ENCODE assay signal across 26 cellular contexts in genomic region chr17:34511265-34511664, GRCh38.
"Had no signal": no experiment of that assay in that cellular context is flagged by ENCODE, and none has a peak within 500 bp of the region (broad histone marks: within the 10 kb centered on the region; RNA-seq: fewer than 3 reads in every experiment).

No MANE protein-coding gene starts in this region.

- H3K27ac ChIP-seq: breast epithelium, colonic mucosa, epithelial cell of prostate, esophagus squamous epithelium, skin epidermis, thoracic aorta, uterus, VCaP had no signal

- DNase-seq: activated CD4-positive, alpha-beta T cell treated with anti-CD3 and anti-CD28 coated beads for 4 hours; activated CD4-positive, alpha-beta T cell treated with anti-CD3 and anti-CD28 coated beads, Interleukin-2, amount 50 U/mL, for 4 hours; activated naive CD4-positive, alpha-beta T cell; activated T-cell treated with anti-CD3 and anti-CD28 coated beads for 4 hours; activated T-cell treated with anti-CD3 and anti-CD28 coated beads, Interleukin-2, amount 50 U/mL, for 72 hours; colonic mucosa; effector CD8-positive, alpha-beta T cell; esophagus squamous epithelium; foreskin melanocyte; kidney glomerular epithelial cell; stimulated activated CD4-positive, alpha-beta T cell treated with anti-CD3 and anti-CD28 coated beads, Interleukin-12 subunit alpha, Interleukin-12 subunit beta, amount 100 ng/mL, for 4 hours; stimulated activated CD4-positive, alpha-beta T cell treated with anti-CD3 and anti-CD28 coated beads, Interleukin-4, amount 100 ng/mL, for 1 hour; stimulated activated naive CD8-positive, alpha-beta T cell treated with anti-CD3 and anti-CD28 coated beads, Interleukin-15, Interleukin-2, amounts not matched to agents 100 U/mL and 50 U/mL, for 24 hours; uterus had no signal

- H3K4me3 Mint-ChIP-seq: activated T-cell treated with anti-CD3 and anti-CD28 coated beads, Interleukin-2, amount 50 U/mL, for 72 hours; central memory CD8-positive, alpha-beta T cell; nephron; type B pancreatic cell had no signal

- H3K27ac Mint-ChIP-seq: activated naive CD4-positive, alpha-beta T cell treated with anti-CD3 and anti-CD28 coated beads, Interleukin-2, amount 50 U/mL, for 72 hours; activated T-cell treated with anti-CD3 and anti-CD28 coated beads, Interleukin-2, amount 50 U/mL, for 72 hours; nephron; type B pancreatic cell had no signal

- H3K36me3 ChIP-seq: breast epithelium, colonic mucosa, esophagus squamous epithelium, thoracic aorta, uterus had no signal

- H3K4me1 ChIP-seq: breast epithelium, colonic mucosa, esophagus squamous epithelium, uterus had no signal

- ATAC-seq: activated naive CD4-positive, alpha-beta T cell treated with anti-CD3 and anti-CD28 coated beads, Interleukin-2, amount 50 U/mL, for 72 hours; activated T-cell treated with anti-CD3 and anti-CD28 coated beads, Interleukin-2, amount 50 U/mL, for 72 hours; left lobe of liver; sciatic nerve; stimulated activated naive CD8-positive, alpha-beta T cell treated with anti-CD3 and anti-CD28 coated beads, Interleukin-15, Interleukin-2, amounts not matched to agents 100 U/mL and 50 U/mL, for 24 hours had no signal

- H3K27me3 ChIP-seq: colonic mucosa, uterus had no signal

- H3K4me3 ChIP-seq: breast epithelium, colonic mucosa, esophagus squamous epithelium, lung, skin epidermis, thoracic aorta, uterus had no signal

- H3K36me3 Mint-ChIP-seq: activated naive CD4-positive, alpha-beta T cell treated with anti-CD3 and anti-CD28 coated beads, Interleukin-2, amount 50 U/mL, for 72 hours; type B pancreatic cell had no signal

- H3K9me3 Mint-ChIP-seq: activated naive CD4-positive, alpha-beta T cell treated with anti-CD3 and anti-CD28 coated beads, Interleukin-2, amount 50 U/mL, for 72 hours; activated T-cell treated with anti-CD3 and anti-CD28 coated beads, Interleukin-2, amount 50 U/mL, for 72 hours; central memory CD8-positive, alpha-beta T cell; nephron; type B pancreatic cell had no signal

- H3K4me1 Mint-ChIP-seq: central memory CD8-positive, alpha-beta T cell; nephron had no signal

- H3K9me3 ChIP-seq: breast epithelium, colonic mucosa, esophagus squamous epithelium, thoracic aorta, uterus had no signal
